18 cellular contexts compared by ENCODE assay signal in the genomic region with DNA sequence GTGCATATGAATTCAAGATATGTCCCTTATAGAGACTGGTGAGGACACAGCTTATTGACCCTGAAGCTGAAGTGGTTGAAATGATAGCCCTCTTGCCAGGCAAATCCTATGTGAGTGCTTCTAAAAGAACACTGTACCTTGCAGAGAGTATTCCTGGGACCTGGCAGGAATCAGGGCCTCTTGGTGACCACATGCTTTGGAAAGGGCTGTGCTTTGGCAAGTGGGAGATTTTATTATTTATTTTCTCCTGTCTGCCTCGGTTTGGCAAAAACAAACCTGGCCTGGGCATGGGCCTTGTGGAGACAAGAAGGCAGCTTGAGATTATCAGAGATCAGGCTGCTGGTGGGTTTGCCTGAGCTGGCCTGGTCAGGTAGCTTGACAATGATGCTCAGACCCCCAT. TPM values are rescaled to one million over a fixed set of nuclear protein-coding genes. Genes with fewer than 3 reads are reported as not detected.
A peak's percentile ranks its signal among the peaks of the same experiment; 100 is the strongest.
DNase-seq lines count a peak whose midpoint lies in the region; ATAC-seq and TF ChIP-seq lines count a peak whose summit lies in the region.
"Had no signal": no experiment of that assay in that cellular context is flagged by ENCODE, and none has a peak within 500 bp of the region (broad histone marks: within the 10 kb centered on the region; RNA-seq: fewer than 3 reads in every experiment).

No MANE protein-coding gene starts in this region.

- no peaks in the 10 kb centered on the region for H3K27me3 ChIP-seq in right atrium auricular region
- H3K27me3 ChIP-seq in psoas muscle (ENCODE audit: insufficient read depth in 3 of 3, low read length in 2 of 3), result no peaks in the 10 kb centered on the region
- H3K27me3 ChIP-seq in aorta (ENCODE audit: control insufficient read depth in 1 of 2, insufficient read depth in 2 of 2, low read length in 1 of 2), result no peaks in the 10 kb centered on the region
- H3K27me3 ChIP-seq: BLaER1, colonic mucosa, ovary had no signal

- H3K4me3 ChIP-seq in right atrium auricular region (no peak overlapping the region), psoas muscle (no peak overlapping the region), aorta (ENCODE audit: low read length in 2 of 2) (no peak overlapping the region)
- H3K4me3 ChIP-seq: BLaER1, colonic mucosa, ovary had no signal

- H3K4me1 ChIP-seq in right atrium auricular region, result peaks cover 0 to 43% of the 10 kb centered on the region in 2 donors
- peaks cover 33% of the 10 kb centered on the region for H3K4me1 ChIP-seq in psoas muscle
- peaks cover 7 to 17% of the 10 kb centered on the region in 2 donors for H3K4me1 ChIP-seq in aorta (ENCODE audit: control insufficient read depth in 1 of 2, insufficient read depth in 2 of 2, low read length in 2 of 2)
- H3K4me1 ChIP-seq: BLaER1, colonic mucosa had no signal

- peaks cover 0 to 19% of the 10 kb centered on the region in 2 donors for H3K9me3 ChIP-seq in right atrium auricular region
- peaks cover 8% of the 10 kb centered on the region for H3K9me3 ChIP-seq in psoas muscle
- no peaks in the 10 kb centered on the region for H3K9me3 ChIP-seq in aorta (ENCODE audit: control insufficient read depth, low read length)
- H3K9me3 ChIP-seq: colonic mucosa, SK-N-SH had no signal

- H3K27ac Mint-ChIP-seq in dendritic cell treated with granulocyte-macrophage colony-stimulating factor and Interleukin-4, amounts not matched to agents 40 ng/mL and 50 ng/mL, for 4 days, result peak overlapping the region; percentile 85
- H3K27ac Mint-ChIP-seq: activated naive CD8-positive, alpha-beta T cell treated with anti-CD3 and anti-CD28 coated beads, Interleukin-2, amount 50 U/mL, for 24 hours; natural killer cell had no signal

- H3K36me3 ChIP-seq in right atrium auricular region (no peaks in the 10 kb centered on the region), psoas muscle (ENCODE audit: insufficient read depth in 1 of 2, low read depth in 1 of 2) (no peaks in the 10 kb centered on the region), aorta (ENCODE audit: control insufficient read depth in 1 of 2, insufficient read depth in 2 of 2, low read length in 1 of 2) (no peaks in the 10 kb centered on the region)
- H3K36me3 ChIP-seq: colonic mucosa, ovary had no signal

- H3K27ac ChIP-seq in right atrium auricular region (no peak overlapping the region), psoas muscle (peak overlapping the region; percentile 73), aorta (ENCODE audit: low read depth in 1 of 2, low read length in 2 of 2) (peak overlapping the region; percentile 78 to 87)
- H3K27ac ChIP-seq: BLaER1, colonic mucosa, ovary had no signal

- ATAC-seq in Right ventricle myocardium inferior, result peak; percentile 60
- peak in 3 of 4 donors; percentile 33 to 43 (median 34) for ATAC-seq in psoas muscle
- no peak for ATAC-seq in aorta (ENCODE audit: low FRiP score)
- ATAC-seq in HG03432 (IDR thresholded peaks at IDR 0.05; ENCODE audit: unreplicated experiment), result no peak
- ATAC-seq in activated CD4-positive, CD25-positive, alpha-beta regulatory T cell treated with anti-CD3 and anti-CD28 coated beads, Interleukin-2, amount 50 U/mL, for 24 hours, result no peak
- ATAC-seq: activated naive CD8-positive, alpha-beta T cell treated with anti-CD3 and anti-CD28 coated beads, Interleukin-2, amount 50 U/mL, for 24 hours; HepG2 had no signal

- WGBS in psoas muscle, 3 donors, result 20 to 38% (median 28%) methylated on average over 1 of the region's 1 CpG
- whole genome bisulfite sequencing in aorta, 2 donors, result 5 to 9% methylated on average over 1 of the region's 1 CpG

- TF ChIP-seq CTCF in right atrium auricular region (IDR thresholded peaks at IDR 0.05) (no peak), psoas muscle (IDR thresholded peaks at IDR 0.05) (no peak)

- peaks cover 67% of the 10 kb centered on the region for H3K36me3 Mint-ChIP-seq in dendritic cell treated with granulocyte-macrophage colony-stimulating factor and Interleukin-4, amounts not matched to agents 40 ng/mL and 50 ng/mL, for 4 days (ENCODE audit: low read depth)

- H3K4me1 Mint-ChIP-seq in dendritic cell treated with granulocyte-macrophage colony-stimulating factor and Interleukin-4, amounts not matched to agents 40 ng/mL and 50 ng/mL, for 4 days (ENCODE audit: low read depth), result peaks cover 71% of the 10 kb centered on the region

- intact Hi-C loops in Right ventricle myocardium inferior (cut with DNase I) (no loop called here), psoas muscle (cut with DNase I) (no loop called here), aorta (cut with DNase I) (no loop called here)
- intact Hi-C loops in dendritic cell treated with granulocyte-macrophage colony-stimulating factor and Interleukin-4, amounts not matched to agents 40 ng/mL and 50 ng/mL, for 4 days (cut with micrococcal nuclease), result no loop called here

- H3K9me3 Mint-ChIP-seq in dendritic cell treated with granulocyte-macrophage colony-stimulating factor and Interleukin-4, amounts not matched to agents 40 ng/mL and 50 ng/mL, for 4 days, result peaks cover 42% of the 10 kb centered on the region

- no peaks in the 10 kb centered on the region for H3K27me3 Mint-ChIP-seq in dendritic cell treated with granulocyte-macrophage colony-stimulating factor and Interleukin-4, amounts not matched to agents 40 ng/mL and 50 ng/mL, for 4 days
- H3K27me3 Mint-ChIP-seq: activated naive CD8-positive, alpha-beta T cell treated with anti-CD3 and anti-CD28 coated beads, Interleukin-2, amount 50 U/mL, for 24 hours had no signal

- H3K4me3 Mint-ChIP-seq in dendritic cell treated with granulocyte-macrophage colony-stimulating factor and Interleukin-4, amounts not matched to agents 40 ng/mL and 50 ng/mL, for 4 days, result no peak overlapping the region
- H3K4me3 Mint-ChIP-seq: activated naive CD8-positive, alpha-beta T cell treated with anti-CD3 and anti-CD28 coated beads, Interleukin-2, amount 50 U/mL, for 24 hours; natural killer cell had no signal

- DNase-seq in Right ventricle myocardium inferior (ENCODE audit: missing footprints) (no peak), right atrium auricular region (ENCODE audit: low spot score) (no peak), psoas muscle (no peak), aorta (no peak), medulla oblongata (ENCODE audit: extremely low spot score) (no peak)
- DNase-seq: activated effector memory CD4-positive, alpha-beta T cell treated with Interleukin-2 at 50 U/mL for 16 hours; activated naive CD8-positive, alpha-beta T cell treated with anti-CD3 and anti-CD28 coated beads, Interleukin-2, amount 50 U/mL, for 24 hours; colonic mucosa; natural killer cell; NCI-H1417 treated with DMSO at 0.1 percent for 48 hours; NCI-H510A; ovary; SK-N-SH had no signal

RNA-seq across cellular contexts. Expression of gene ABCC1, which starts 24.6 kb away (rescaled TPM):
- total RNA-seq in Right ventricle myocardium inferior, result 24.5 TPM
- total RNA-seq in right atrium auricular region, result 10 to 100 TPM; 15.2 to 27.5 TPM
- total RNA-seq in psoas muscle, result 10 to 100 TPM; 19.5 to 36.5 (median 30.3) TPM
- 10 to 100 TPM in 2 of 3 donors, 1 to 10 TPM in 1; 7.4 to 20.5 (median 15.1) TPM for polyA plus RNA-seq in psoas muscle
- 10 to 100 TPM; 56.5 to 61.9 TPM for total RNA-seq in aorta
- 10 to 100 TPM in 1 of 2 donors, 1 to 10 TPM in 1; 2.9 to 30.8 TPM for polyA plus RNA-seq in aorta

Comparison
In these comparisons a context has a peak if more than half of its experiments do, and no peak if none do; other contexts are left out.
1. ATAC-seq: peak in Right ventricle myocardium inferior (single experiment) and psoas muscle (3 of 4); none in aorta (single experiment), HG03432 (single experiment) and activated CD4-positive, CD25-positive, alpha-beta regulatory T cell treated with anti-CD3 and anti-CD28 coated beads, Interleukin-2, amount 50 U/mL, for 24 hours (0 of 2).
2. H3K27ac ChIP-seq: peak in psoas muscle (single experiment) and aorta (2 of 2); none in right atrium auricular region (0 of 2).